24 cellular contexts compared by ENCODE assay signal in genomic region chr15:61818801-61819200, GRCh38.
"Had no signal": no experiment of that assay in that cellular context is flagged by ENCODE, and none has a peak within 500 bp of the region (broad histone marks: within the 10 kb centered on the region; RNA-seq: fewer than 3 reads in every experiment).

No MANE protein-coding gene starts in this region.

- DNase-seq: dermis blood vessel endothelial cell; dorsolateral prefrontal cortex; effector CD8-positive, alpha-beta T cell; effector memory CD8-positive, alpha-beta T cell; endodermal cell; erythroblast; foreskin keratinocyte; heart left ventricle; hypothalamus; immature natural killer cell; left cardiac atrium; left lung; left ventricle myocardium superior; lower lobe of right lung; mammary epithelial cell; mesendoderm; midbrain; naive thymus-derived CD4-positive, alpha-beta T cell had no signal

- H3K36me3 ChIP-seq: gastroesophageal sphincter, heart left ventricle, left lung, lower lobe of right lung had no signal

- H3K27ac Mint-ChIP-seq: effector memory CD8-positive, alpha-beta T cell; endodermal cell; immature natural killer cell; memory B cell; naive thymus-derived CD4-positive, alpha-beta T cell had no signal

- H3K4me1 Mint-ChIP-seq: immature natural killer cell; memory B cell; naive thymus-derived CD4-positive, alpha-beta T cell had no signal

- H3K27me3 ChIP-seq: hepatocyte had no signal

- H3K4me3 Mint-ChIP-seq: effector memory CD8-positive, alpha-beta T cell; endodermal cell; immature natural killer cell; memory B cell; naive thymus-derived CD4-positive, alpha-beta T cell had no signal

- ATAC-seq: effector memory CD8-positive, alpha-beta T cell; esophagus mucosa; foreskin keratinocyte; gastroesophageal sphincter; heart left ventricle; left cardiac atrium; left lung; left ventricle myocardium superior; lower lobe of right lung; naive thymus-derived CD4-positive, alpha-beta T cell had no signal

- H3K27ac ChIP-seq: coronary artery, dorsolateral prefrontal cortex, epithelial cell of prostate, foreskin keratinocyte, gastroesophageal sphincter, heart left ventricle, hepatocyte, left lung, lower lobe of right lung had no signal

- H3K9me3 ChIP-seq: gastroesophageal sphincter, heart left ventricle, left lung, lower lobe of right lung had no signal

- H3K4me1 ChIP-seq: foreskin keratinocyte, gastroesophageal sphincter, heart left ventricle, left lung, lower lobe of right lung had no signal

- H3K4me3 ChIP-seq: coronary artery, dorsolateral prefrontal cortex, gastroesophageal sphincter, heart left ventricle, hepatocyte, left lung, lower lobe of right lung had no signal

- H3K9me3 Mint-ChIP-seq: effector memory CD8-positive, alpha-beta T cell; endodermal cell; memory B cell; naive thymus-derived CD4-positive, alpha-beta T cell had no signal

- H3K36me3 Mint-ChIP-seq: immature natural killer cell, memory B cell had no signal
